Comparison of ENCODE assay signal across 10 cellular contexts in genomic region chr4:184344435-184344834, GRCh38.
DNase-seq lines count a peak whose midpoint lies in the region; FAIRE-seq and TF ChIP-seq lines count a peak whose summit lies in the region.
"Had no signal": no experiment of that assay in that cellular context is flagged by ENCODE, and none has a peak within 500 bp of the region (broad histone marks: within the 10 kb centered on the region; RNA-seq: fewer than 3 reads in every experiment).

No MANE protein-coding gene starts in this region.

- H3K27me3 Mint-ChIP-seq in astrocyte (ENCODE audit: low read depth, unreplicated experiment) = no peaks in the 10 kb centered on the region
- H3K27me3 Mint-ChIP-seq in progenitor cell of endocrine pancreas = no peaks in the 10 kb centered on the region

- peaks cover 73% of the 10 kb centered on the region for H3K4me1 ChIP-seq in Karpas-422 (ENCODE audit: low read length)
- H3K4me1 ChIP-seq in astrocyte (ENCODE audit: insufficient read depth, low read length) = peaks cover 9% of the 10 kb centered on the region

- H2AFZ ChIP-seq in Karpas-422 (ENCODE audit: low read length) (peak overlapping the region; percentile 51), astrocyte (ENCODE audit: low read depth, low read length) (no peak overlapping the region)

- H4K20me1 ChIP-seq in Karpas-422 (ENCODE audit: insufficient read depth, low read depth, low read length) = no peaks in the 10 kb centered on the region
- no peaks in the 10 kb centered on the region for H4K20me1 ChIP-seq in astrocyte (ENCODE audit: insufficient read depth, low read length)

- H3K4me3 ChIP-seq in Karpas-422 (ENCODE audit: low read length) (peak overlapping the region; percentile 68), astrocyte (ENCODE audit: insufficient read depth, low read depth, low read length) (no peak overlapping the region)

- H3K27ac ChIP-seq in Karpas-422 (ENCODE audit: low read length) (peak overlapping the region; percentile 68), astrocyte (ENCODE audit: low read depth, low read length) (no peak overlapping the region)
- H3K27ac ChIP-seq: SJSA1 had no signal

- H3K9me3 Mint-ChIP-seq in astrocyte (ENCODE audit: unreplicated experiment) (no peaks in the 10 kb centered on the region), progenitor cell of endocrine pancreas (ENCODE audit: low read depth) (no peaks in the 10 kb centered on the region)
- H3K9me3 Mint-ChIP-seq: endodermal cell had no signal

- H3K4me1 Mint-ChIP-seq in astrocyte (ENCODE audit: low read depth, unreplicated experiment) (peaks cover 17% of the 10 kb centered on the region), progenitor cell of endocrine pancreas (ENCODE audit: low read depth) (peaks cover 36% of the 10 kb centered on the region)

- no peaks in the 10 kb centered on the region for H3K36me3 Mint-ChIP-seq in astrocyte (ENCODE audit: low read depth, unreplicated experiment)
- H3K36me3 Mint-ChIP-seq in progenitor cell of endocrine pancreas (ENCODE audit: insufficient read depth) = no peaks in the 10 kb centered on the region

- no peaks in the 10 kb centered on the region for H3K79me2 ChIP-seq in Karpas-422 (ENCODE audit: low read length)
- H3K79me2 ChIP-seq in astrocyte (ENCODE audit: insufficient read depth, low read length) = no peaks in the 10 kb centered on the region

- H3K36me3 ChIP-seq in Karpas-422 (ENCODE audit: insufficient read depth, low read length) (no peaks in the 10 kb centered on the region), astrocyte (ENCODE audit: insufficient read depth, low read length) (no peaks in the 10 kb centered on the region)
- H3K36me3 ChIP-seq: SJSA1 had no signal

- no peak for FAIRE-seq in astrocyte (lab: Jason Lieb, UNC)

- H3K9ac ChIP-seq in Karpas-422 (ENCODE audit: low read length) (peak overlapping the region; percentile 70), astrocyte (ENCODE audit: low read length) (no peak overlapping the region)

- no peaks in the 10 kb centered on the region for H3K9me2 ChIP-seq in Karpas-422 (replicated peaks; ENCODE audit: insufficient read depth, low read length)

- TF ChIP-seq CTCF in astrocyte (IDR thresholded peaks at IDR 0.05; ENCODE audit: insufficient read depth, low read depth, low read length) (no peak), progenitor cell of endocrine pancreas (IDR thresholded peaks at IDR 0.05; ENCODE audit: unreplicated experiment) (no peak)

- H3K27ac Mint-ChIP-seq in astrocyte (ENCODE audit: unreplicated experiment) (no peak overlapping the region), progenitor cell of endocrine pancreas (no peak overlapping the region)

- H3K27me3 ChIP-seq in Karpas-422 (ENCODE audit: low read length) (no peaks in the 10 kb centered on the region), astrocyte (ENCODE audit: insufficient read depth, low read length) (no peaks in the 10 kb centered on the region)
- H3K27me3 ChIP-seq: SJSA1 had no signal

- H3K4me2 ChIP-seq in Karpas-422 (ENCODE audit: low read depth, low read length, poor library complexity, severe bottlenecking) (peak overlapping the region; percentile 81), astrocyte (ENCODE audit: low read length) (peak overlapping the region; percentile 98)

- H3K9me3 ChIP-seq in Karpas-422 (ENCODE audit: low read length) (no peaks in the 10 kb centered on the region), astrocyte (ENCODE audit: insufficient read depth, low read depth, low read length) (no peaks in the 10 kb centered on the region)
- H3K9me3 ChIP-seq: SJSA1 had no signal

- DNase-seq in NOMO-1 treated with DMSO at 0.1 percent for 48 hours (lab: John Stamatoyannopoulos, UW; ENCODE audit: unreplicated experiment) = peak; percentile 6
- DNase-seq in NOMO-1 treated with dmso at 0.1 percent for 144 hours (lab: John Stamatoyannopoulos, UW; ENCODE audit: unreplicated experiment) = no peak
- peak; percentile 54 for DNase-seq in Karpas-422
- no peak for DNase-seq in astrocyte (ENCODE audit: low read depth)
- no peak for DNase-seq in progenitor cell of endocrine pancreas (ENCODE audit: low spot score, unreplicated experiment)
- no peak for DNase-seq in NCI-H2107 (lab: John Stamatoyannopoulos, UW)
- DNase-seq in HuH-7.5 (ENCODE audit: low spot score) = no peak
- no peak for DNase-seq in activated CD4-positive, alpha-beta T cell treated with anti-CD3 and anti-CD28 coated beads, Interleukin-2, amount 50 U/mL, for 4 hours

- H3K4me3 Mint-ChIP-seq in astrocyte (ENCODE audit: unreplicated experiment) (peak overlapping the region; percentile 45), progenitor cell of endocrine pancreas (ENCODE audit: low read depth) (peak overlapping the region; percentile 89)

Comparison
In these comparisons a context has a peak if more than half of its experiments do, and no peak if none do; other contexts are left out.
1. DNase-seq: peak in NOMO-1 treated with DMSO at 0.1 percent for 48 hours (single experiment) and Karpas-422 (single experiment); none in NOMO-1 treated with dmso at 0.1 percent for 144 hours (single experiment), astrocyte (single experiment), progenitor cell of endocrine pancreas (single experiment), NCI-H2107 (single experiment), HuH-7.5 (single experiment) and activated CD4-positive, alpha-beta T cell treated with anti-CD3 and anti-CD28 coated beads, Interleukin-2, amount 50 U/mL, for 4 hours (0 of 2).